1 cellular context compared by ENCODE assay signal in genomic region chr11:449889-450808, GRCh38.
TF ChIP-seq lines count a peak whose summit lies in the region.

Gene PTDSS2 (plus strand): TSS chr11:450279. CDS start chr11:450456, 177 bp downstream.

TF ChIP-seq in HepG2, 621 proteins besides CTCF, POLR2A, EP300 and RAD21 (continued from another document and continues in another):
- TF ChIP-seq NFAT5 (CRISPR knock-in tag; IDR thresholded peaks at IDR 0.05) (peak; percentile 24; the same call in 1 of the 2 replicates), IRF9 (CRISPR knock-in tag; IDR thresholded peaks at IDR 0.05; ENCODE audit: borderline replicate concordance) (peak; percentile 64; the same call in 1 of the 2 replicates), TP53 (CRISPR knock-in tag; conservative IDR thresholded peaks at IDR 0.05) (peak; percentile 46; the same call in 1 of the 2 replicates), ZNF75D (CRISPR knock-in tag; IDR thresholded peaks at IDR 0.05; ENCODE audit: borderline replicate concordance) (no peak), RBAK (CRISPR knock-in tag; IDR thresholded peaks at IDR 0.05) (no peak), SP4 (CRISPR knock-in tag; IDR thresholded peaks at IDR 0.05) (peak; percentile 83; the same call in 1 of the 2 replicates), RFX1 (IDR thresholded peaks at IDR 0.05) (peak; percentile 77), TEF (CRISPR knock-in tag; IDR thresholded peaks at IDR 0.05) (no peak), TAF1 (CRISPR knock-in tag; IDR thresholded peaks at IDR 0.05) (peak; percentile 75; the same call in 1 of the 2 replicates), HDAC1 (CRISPR knock-in tag; IDR thresholded peaks at IDR 0.05) (peak; percentile 81), RFX3 (CRISPR knock-in tag; IDR thresholded peaks at IDR 0.05) (peak; percentile 79), CHD4 (IDR thresholded peaks at IDR 0.05; ENCODE audit: borderline replicate concordance, low read length) (no peak), ATF4 (CRISPR knock-in tag; IDR thresholded peaks at IDR 0.05) (no peak), ZNF629 (CRISPR knock-in tag; conservative IDR thresholded peaks at IDR 0.05) (no peak), NR1H2 (CRISPR knock-in tag; IDR thresholded peaks at IDR 0.05; ENCODE audit: borderline replicate concordance, low read depth) (no peak), HOXA3 (CRISPR knock-in tag; IDR thresholded peaks at IDR 0.05) (peak; percentile 96), ZBTB21 (CRISPR knock-in tag; IDR thresholded peaks at IDR 0.05) (no peak), ZNF687 (CRISPR knock-in tag; IDR thresholded peaks at IDR 0.05) (peak; percentile 66), MLX (CRISPR knock-in tag; IDR thresholded peaks at IDR 0.05) (peak; percentile 58; the same call in 1 of the 2 replicates), ZSCAN30 (CRISPR knock-in tag; IDR thresholded peaks at IDR 0.05) (peak; percentile 61; the same call in 1 of the 2 replicates), ELF1 (CRISPR knock-in tag; IDR thresholded peaks at IDR 0.05) (peak; percentile 75), ZNF142 (CRISPR knock-in tag; IDR thresholded peaks at IDR 0.05) (peak; percentile 76; the same call in 1 of the 2 replicates), FOXK1 (CRISPR knock-in tag; IDR thresholded peaks at IDR 0.05; ENCODE audit: borderline replicate concordance, low read depth) (peak; percentile 85), ZNF326 (CRISPR knock-in tag; IDR thresholded peaks at IDR 0.05; ENCODE audit: borderline replicate concordance) (no peak), REPIN1 (CRISPR knock-in tag; IDR thresholded peaks at IDR 0.05; ENCODE audit: borderline replicate concordance, low read depth) (0 out of 2 replicates have a peak, but pooled peaks have one; percentile 44), NCOA1 (CRISPR knock-in tag; IDR thresholded peaks at IDR 0.05) (0 out of 2 replicates have a peak, but pooled peaks have one; percentile 49), SMYD3 (CRISPR knock-in tag; IDR thresholded peaks at IDR 0.05) (no peak), ZHX1 (CRISPR knock-in tag; IDR thresholded peaks at IDR 0.05; ENCODE audit: low read depth) (peak; percentile 54; the same call in 1 of the 2 replicates), JUN (CRISPR knock-in tag; IDR thresholded peaks at IDR 0.05) (peak; percentile 64), HNRNPLL (IDR thresholded peaks at IDR 0.05; ENCODE audit: low read depth, low read length, poor library complexity, severe bottlenecking) (peak; percentile 50), AKAP8 (CRISPR knock-in tag; IDR thresholded peaks at IDR 0.05) (peak; percentile 61), ZBTB37 (CRISPR knock-in tag; IDR thresholded peaks at IDR 0.05) (peak; percentile 39; the same call in 1 of the 2 replicates)
